Comparison of ENCODE assay signal across 19 cellular contexts in genomic region chr1:31786366-31787060, GRCh38. TPM values are rescaled to one million over a fixed set of nuclear protein-coding genes. Genes with fewer than 3 reads are reported as not detected.
DNase-seq lines count a peak whose midpoint lies in the region; ATAC-seq and TF ChIP-seq lines count a peak whose summit lies in the region.
"Had no signal": no experiment of that assay in that cellular context is flagged by ENCODE, and none has a peak within 500 bp of the region (broad histone marks: within the 10 kb centered on the region; RNA-seq: fewer than 3 reads in every experiment).

No MANE protein-coding gene starts in this region.

- peaks cover 18% of the 10 kb centered on the region for H3K4me1 Mint-ChIP-seq in chondrocyte (ENCODE audit: low read depth)

- H3K4me3 Mint-ChIP-seq in chondrocyte (ENCODE audit: unreplicated experiment) = no peak overlapping the region

- H3K79me2 ChIP-seq in osteoblast (ENCODE audit: insufficient read depth, low read length) = no peaks in the 10 kb centered on the region

- no peaks in the 10 kb centered on the region; the same call in 1 of the 2 replicates for H3K4me1 ChIP-seq in HEK293 (ENCODE audit: control insufficient read depth, insufficient read depth, low read length)
- peaks cover 26% of the 10 kb centered on the region for H3K4me1 ChIP-seq in osteoblast (ENCODE audit: insufficient read depth, low read length)

- no peaks in the 10 kb centered on the region for H3K36me3 Mint-ChIP-seq in chondrocyte (ENCODE audit: low read depth)

- CTCF ChIA-PET in HEK293 (lab: Yijun Ruan, JAX) = interaction anchor here (0.6 to 1.4 kb wide), 2 partner anchors 50 to 70 kb away, joined by 3 read pairs; no protein-coding TSS in a partner anchor

- H3K27ac ChIP-seq in HEK293 (ENCODE audit: extremely low read depth, low read depth, low read length) (no peak overlapping the region), osteoblast (ENCODE audit: low read depth, low read length) (no peak overlapping the region)
- H3K27ac ChIP-seq: gastrocnemius medialis had no signal

- DNase-seq in NCI-H2107 (lab: John Stamatoyannopoulos, UW) (peak; percentile 28), chondrocyte (ENCODE audit: low spot score) (peak; percentile 82), osteoblast (ENCODE audit: insufficient read length, low spot score, missing footprints) (peak; percentile 27), CD1c-positive myeloid dendritic cell (ENCODE audit: extremely low spot score) (no peak)
- DNase-seq in stimulated activated CD4-positive, alpha-beta T cell treated with anti-CD3 and anti-CD28 coated beads, Interleukin-12 subunit alpha, Interleukin-12 subunit beta, amount 100 ng/mL, for 4 hours = no peak
- DNase-seq: activated CD4-positive, CD25-positive, alpha-beta regulatory T cell treated with anti-CD3 and anti-CD28 coated beads, Interleukin-2, amount 50 U/mL, for 72 hours; activated T-cell treated with anti-CD3 and anti-CD28 coated beads, Interleukin-2, amount 50 U/mL, for 1 hour; C1 segment of cervical spinal cord; central memory CD4-positive, alpha-beta T cell; gastrocnemius medialis; right cardiac atrium; stimulated activated CD4-positive, alpha-beta T cell treated with anti-CD3 and anti-CD28 coated beads, Interleukin-2, amount 100 ng/mL, for 48 hours had no signal

- no peaks in the 10 kb centered on the region for H3K9me3 Mint-ChIP-seq in chondrocyte (ENCODE audit: low read depth)

- H3K27ac Mint-ChIP-seq in chondrocyte (ENCODE audit: unreplicated experiment) = no peak overlapping the region

- H3K36me3 ChIP-seq in HEK293 (ENCODE audit: control insufficient read depth in 2 of 2, insufficient read depth in 1 of 2, low read length in 2 of 2) (no peaks in the 10 kb centered on the region), osteoblast (ENCODE audit: insufficient read depth, low read length) (peaks cover 11% of the 10 kb centered on the region)
- H3K36me3 ChIP-seq: gastrocnemius medialis, neutrophil had no signal

- TF ChIP-seq CTCF in HEK293 (tag by site-specific recombination; IDR thresholded peaks at IDR 0.05) (no peak), chondrocyte (IDR thresholded peaks at IDR 0.05) (no peak), osteoblast (IDR thresholded peaks at IDR 0.05; ENCODE audit: extremely low read depth, low read depth, low read length) (no peak)

- no peak overlapping the region for H3K4me3 ChIP-seq in HEK293 (ENCODE audit: low read depth, low read length)
- H3K4me3 ChIP-seq in osteoblast (ENCODE audit: insufficient read depth, low read length) = no peak overlapping the region
- H3K4me3 ChIP-seq: gastrocnemius medialis had no signal

- no peak overlapping the region for H3K4me2 ChIP-seq in osteoblast (ENCODE audit: insufficient read depth, low read length)

- H2AFZ ChIP-seq in osteoblast (ENCODE audit: low read length) = no peak overlapping the region

- H3K9me3 ChIP-seq in HEK293 (ENCODE audit: control insufficient read depth, insufficient read depth, low read depth, low read length) (no peaks in the 10 kb centered on the region), osteoblast (ENCODE audit: low read depth, low read length) (no peaks in the 10 kb centered on the region)
- H3K9me3 ChIP-seq: gastrocnemius medialis, neutrophil had no signal

- H3K27me3 ChIP-seq in osteoblast (ENCODE audit: insufficient read depth, low read length) = no peaks in the 10 kb centered on the region
- H3K27me3 ChIP-seq: gastrocnemius medialis had no signal

- POLR2A ChIA-PET in HEK293 (lab: Yijun Ruan, JAX) = no interaction called here

- H3K27me3 Mint-ChIP-seq in chondrocyte (ENCODE audit: low read depth) = no peaks in the 10 kb centered on the region

- ATAC-seq in GM18867 (IDR thresholded peaks at IDR 0.05; ENCODE audit: unreplicated experiment) (no peak), HG02938 (IDR thresholded peaks at IDR 0.05; ENCODE audit: unreplicated experiment) (no peak)
- ATAC-seq: gastrocnemius medialis, right cardiac atrium, Right ventricle myocardium inferior had no signal

- H4K20me1 ChIP-seq in osteoblast (ENCODE audit: insufficient read depth, low read length) = peaks cover 12% of the 10 kb centered on the region

TF ChIP-seq in HEK293, 187 proteins besides CTCF, POLR2A, EP300 and RAD21:
- TF ChIP-seq, protein P1, sequence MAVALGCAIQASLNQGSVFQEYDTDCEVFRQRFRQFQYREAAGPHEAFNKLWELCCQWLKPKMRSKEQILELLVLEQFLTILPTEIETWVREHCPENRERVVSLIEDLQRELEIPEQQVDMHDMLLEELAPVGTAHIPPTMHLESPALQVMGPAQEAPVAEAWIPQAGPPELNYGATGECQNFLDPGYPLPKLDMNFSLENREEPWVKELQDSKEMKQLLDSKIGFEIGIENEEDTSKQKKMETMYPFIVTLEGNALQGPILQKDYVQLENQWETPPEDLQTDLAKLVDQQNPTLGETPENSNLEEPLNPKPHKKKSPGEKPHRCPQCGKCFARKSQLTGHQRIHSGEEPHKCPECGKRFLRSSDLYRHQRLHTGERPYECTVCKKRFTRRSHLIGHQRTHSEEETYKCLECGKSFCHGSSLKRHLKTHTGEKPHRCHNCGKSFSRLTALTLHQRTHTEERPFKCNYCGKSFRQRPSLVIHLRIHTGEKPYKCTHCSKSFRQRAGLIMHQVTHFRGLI (tag by site-specific recombination; IDR thresholded peaks at IDR 0.05) = no peak
- TF ChIP-seq ZBTB20 (tag by site-specific recombination; IDR thresholded peaks at IDR 0.05) = no peak
- peak; percentile 46 for TF ChIP-seq SCRT2 (tag by site-specific recombination; IDR thresholded peaks at IDR 0.05)

RNA-seq across cellular contexts. Expression of gene ADGRB2, which starts 22.4 kb away (rescaled TPM):
- total RNA-seq in chondrocyte = 11.9 to 20.4 TPM (median 12.2 TPM) in 3 replicates
- 5.8 and 7.4 TPM in 2 replicates for total RNA-seq in osteoblast

RNA-seq across cellular contexts. Expression of gene SPOCD1, which starts 29.3 kb away (rescaled TPM):
- total RNA-seq in chondrocyte (0.46 to 7.3 TPM (median 5.2 TPM) in 3 replicates), osteoblast (58.6 and 67.8 TPM in 2 replicates)
- total RNA-seq: gastrocnemius medialis; Right ventricle myocardium inferior; T-helper 1 cell treated with Interleukin-12 subunit alpha and Interleukin-12 subunit beta and Interleukin-4 antibody, amounts not matched to agents 30 ng/mL and 1 ng/mL, for 36 hours; temporal lobe had no signal

Comparison
In these comparisons a context has a peak if more than half of its experiments do, and no peak if none do; other contexts are left out.
1. DNase-seq: peak in NCI-H2107 (single experiment), chondrocyte (single experiment) and osteoblast (single experiment); none in CD1c-positive myeloid dendritic cell (single experiment) and stimulated activated CD4-positive, alpha-beta T cell treated with anti-CD3 and anti-CD28 coated beads, Interleukin-12 subunit alpha, Interleukin-12 subunit beta, amount 100 ng/mL, for 4 hours (single experiment).